8 cellular contexts compared by ENCODE assay signal in genomic region chr18:12551943-12552883, GRCh38.
DNase-seq lines count a peak whose midpoint lies in the region; ATAC-seq and TF ChIP-seq lines count a peak whose summit lies in the region.
"Not testable (repeated sequence)": the region's sequence is repeated elsewhere in the genome, so short reads cannot be mapped to it uniquely, and the experiment has no call there.

No MANE protein-coding gene starts in this region.

- peak in 1 of 2 donors; percentile 24 for TF ChIP-seq POLR2A in adrenal gland (IDR thresholded peaks at IDR 0.05)
- TF ChIP-seq POLR2A in gastrocnemius medialis (IDR thresholded peaks at IDR 0.05), result not testable (repeated sequence)

- 64 to 75% (median 72%) methylated on average over 12 to 13 of the region's 13 CpGs for WGBS in adrenal gland, 4 donors

- not testable (repeated sequence) for H3K9me3 ChIP-seq in adrenal gland (replicated peaks in 1 of 3); gastrocnemius medialis
- H3K9me3 ChIP-seq in lower lobe of right lung, result peaks cover 11% of the 10 kb centered on the region

- peak; percentile 63 for DNase-seq in ACHN
- DNase-seq in GM12865 (ENCODE audit: low read depth), result peak; percentile 14
- peak; percentile 41 for DNase-seq in NCI-H2029 treated with DMSO at 0.1 percent for 48 hours (lab: John Stamatoyannopoulos, UW)
- peak; percentile 55 to 92 (median 85) for DNase-seq in adrenal gland
- peak; percentile 9 for DNase-seq in dermis blood vessel endothelial cell
- peak; percentile 84 for DNase-seq in Right ventricle myocardium inferior (ENCODE audit: missing footprints)
- peak; percentile 84 for DNase-seq in lower lobe of right lung
- DNase-seq in gastrocnemius medialis, result peak; percentile 79 to 98

- intact Hi-C loops in adrenal gland (cut with DNase I); lower lobe of right lung (cut with DNase I): not testable (repeated sequence)
- intact Hi-C loops in Right ventricle myocardium inferior (cut with DNase I), result loop anchor here (5.0 kb wide), 2 partner anchors 45 to 105 kb away; partner anchors contain the start of gene SPIRE1
- intact Hi-C loops in gastrocnemius medialis (cut with DNase I; ENCODE audit: low total_unique reads), result loop anchor here (5.0 to 10.0 kb wide), 2 partner anchors 95 to 177 kb away; partner anchors contain the start of gene AFG3L2

- not testable (repeated sequence) for H3K4me3 ChIP-seq in GM12865 (ENCODE audit: low read depth, low read length); adrenal gland
- H3K4me3 ChIP-seq in lower lobe of right lung, result peak overlapping the region; percentile 15
- H3K4me3 ChIP-seq in gastrocnemius medialis, result peak overlapping the region in 2 of 4 donors; percentile 31 to 37

- ATAC-seq in Right ventricle myocardium inferior (peak; percentile 90), lower lobe of right lung (peak; percentile 93 to 94), gastrocnemius medialis (peak; percentile 82 to 87)

- H3K4me1 ChIP-seq in adrenal gland (replicated peaks in 1 of 2) (peaks cover 12 to 19% of the 10 kb centered on the region in 2 donors), gastrocnemius medialis (peaks cover 15 to 30% of the 10 kb centered on the region in 2 donors)
- not testable (repeated sequence) for H3K4me1 ChIP-seq in lower lobe of right lung

- not testable (repeated sequence) for TF ChIP-seq CTCF in GM12865 (IDR thresholded peaks at IDR 0.05; ENCODE audit: insufficient read depth, low read depth, low read length, missing control alignments); lower lobe of right lung (IDR thresholded peaks at IDR 0.05)
- peak in 3 of 6 experiments; percentile 13 to 35 (median 32) for TF ChIP-seq CTCF in adrenal gland (IDR thresholded peaks at IDR 0.05)
- peak in 3 of 5 experiments; percentile 29 to 65 (median 31) for TF ChIP-seq CTCF in gastrocnemius medialis (IDR thresholded peaks at IDR 0.05 in 4 of 5, conservative IDR thresholded peaks at IDR 0.05 in 1 of 5)

- not testable (repeated sequence) for H3K27me3 ChIP-seq in adrenal gland; lower lobe of right lung (ENCODE audit: low read depth); gastrocnemius medialis

- in situ Hi-C loops in ACHN (cut with HindIII; ENCODE audit: low pct_ligation_motif_present, low pct_unique_long_range_greater_than_20kb, low sequenced_read_pairs), result not testable (repeated sequence)
- in situ Hi-C loops in gastrocnemius medialis (cut with MboI; ENCODE audit: low sequenced_read_pairs in 4 of 4), result loop anchor here in 1 of 4 donors (10.0 kb wide), 1 partner anchor 93 kb away; no protein-coding TSS in a partner anchor

- H3K27ac ChIP-seq in adrenal gland, result peak overlapping the region in 2 of 5 donors; percentile 6 to 48
- peak overlapping the region; percentile 59 for H3K27ac ChIP-seq in lower lobe of right lung
- peak overlapping the region; percentile 61 to 88 (median 78) for H3K27ac ChIP-seq in gastrocnemius medialis

- not testable (repeated sequence) for H3K36me3 ChIP-seq in adrenal gland (replicated peaks in 1 of 2); lower lobe of right lung; gastrocnemius medialis

Comparison
In these comparisons a context has a peak if more than half of its experiments do, and no peak if none do; other contexts are left out.
1. DNase-seq: peak in every context shown above with its lines; median percentile 88 in gastrocnemius medialis; 85 in adrenal gland; 84 in Right ventricle myocardium inferior; 84 in lower lobe of right lung; 63 in ACHN; 41 in NCI-H2029 treated with DMSO at 0.1 percent for 48 hours; 14 in GM12865; 9 in dermis blood vessel endothelial cell.